ENCODE assay signal across 14 cellular contexts in genomic region chr1:42692941-42693340, GRCh38. TPM values are rescaled to one million over a fixed set of nuclear protein-coding genes. Genes with fewer than 3 reads are reported as not detected.
A peak's percentile ranks its signal among the peaks of the same experiment; 100 is the strongest.
DNase-seq lines count a peak whose midpoint lies in the region; ATAC-seq lines count a peak whose summit lies in the region.
"Had no signal": no experiment of that assay in that cellular context is flagged by ENCODE, and none has a peak within 500 bp of the region (broad histone marks: within the 10 kb centered on the region; RNA-seq: fewer than 3 reads in every experiment).

No MANE protein-coding gene starts in this region.

- peaks cover 11 to 34% of the 10 kb centered on the region in 2 donors for H3K36me3 Mint-ChIP-seq in activated T-cell treated with anti-CD3 and anti-CD28 coated beads, Interleukin-2, amount 50 U/mL, for 72 hours (ENCODE audit: insufficient read depth in 2 of 2)
- peaks cover 68% of the 10 kb centered on the region for H3K36me3 Mint-ChIP-seq in activated CD8-positive, alpha-beta T cell treated with anti-CD3 and anti-CD28 coated beads, Interleukin-2, amount 10 ng/mL, durations not matched to agents 7 days and 5 days (ENCODE audit: low read depth)
- peaks cover 47% of the 10 kb centered on the region for H3K36me3 Mint-ChIP-seq in stimulated activated memory B cell treated with anti-CD40 and anti-IgM and Interleukin-4, amounts not matched to agents 10 μg/mL and 1 μg/mL and 100 μg/mL, for 72 hours

- no peak for DNase-seq in activated T-cell treated with anti-CD3 and anti-CD28 coated beads, Interleukin-2, amount 50 U/mL, for 72 hours
- DNase-seq in activated T-cell treated with anti-CD3 and anti-CD28 coated beads for 4 hours: no peak
- DNase-seq in activated CD8-positive, alpha-beta T cell treated with anti-CD3 and anti-CD28 coated beads, Interleukin-2, amount 10 ng/mL, durations not matched to agents 7 days and 5 days: no peak
- no peak for DNase-seq in left colon
- DNase-seq in dedifferentiated amniotic fluid mesenchymal stem cell (ENCODE audit: extremely low spot score): no peak
- DNase-seq: NCI-H1105; nucleus accumbens; stimulated activated CD4-positive, alpha-beta T cell treated with anti-CD3 and anti-CD28 coated beads, Interleukin-15, amount 100 ng/mL, for 24 hours had no signal

- no peaks in the 10 kb centered on the region for H3K9me3 Mint-ChIP-seq in activated T-cell treated with anti-CD3 and anti-CD28 coated beads, Interleukin-2, amount 50 U/mL, for 72 hours
- no peaks in the 10 kb centered on the region for H3K9me3 Mint-ChIP-seq in activated CD8-positive, alpha-beta T cell treated with anti-CD3 and anti-CD28 coated beads, Interleukin-2, amount 10 ng/mL, durations not matched to agents 7 days and 5 days (ENCODE audit: insufficient read depth)
- H3K9me3 Mint-ChIP-seq in stimulated activated memory B cell treated with anti-CD40 and anti-IgM and Interleukin-4, amounts not matched to agents 10 μg/mL and 1 μg/mL and 100 μg/mL, for 72 hours: no peaks in the 10 kb centered on the region

- POLR2A ChIA-PET in activated CD8-positive, alpha-beta T cell treated with anti-CD3 and anti-CD28 coated beads, Interleukin-2, amount 10 ng/mL, durations not matched to agents 7 days and 5 days (lab: Charles Lee): interaction anchor here (2.3 kb wide), 1 partner anchor 10 kb away, joined by 16 read pairs; the partner anchor contains the start of gene YBX1

- peak overlapping the region; percentile 67 for H3K27ac Mint-ChIP-seq in activated T-cell treated with anti-CD3 and anti-CD28 coated beads, Interleukin-2, amount 50 U/mL, for 72 hours
- peak overlapping the region; percentile 11 for H3K27ac Mint-ChIP-seq in activated CD8-positive, alpha-beta T cell treated with anti-CD3 and anti-CD28 coated beads, Interleukin-2, amount 10 ng/mL, durations not matched to agents 7 days and 5 days
- peak overlapping the region; percentile 48 for H3K27ac Mint-ChIP-seq in stimulated activated memory B cell treated with anti-CD40 and anti-IgM and Interleukin-4, amounts not matched to agents 10 μg/mL and 1 μg/mL and 100 μg/mL, for 72 hours

- peak overlapping the region in 1 of 2 donors; percentile 3 for H3K4me3 Mint-ChIP-seq in activated T-cell treated with anti-CD3 and anti-CD28 coated beads, Interleukin-2, amount 50 U/mL, for 72 hours
- H3K4me3 Mint-ChIP-seq in activated CD8-positive, alpha-beta T cell treated with anti-CD3 and anti-CD28 coated beads, Interleukin-2, amount 10 ng/mL, durations not matched to agents 7 days and 5 days: no peak overlapping the region
- no peak overlapping the region for H3K4me3 Mint-ChIP-seq in stimulated activated memory B cell treated with anti-CD40 and anti-IgM and Interleukin-4, amounts not matched to agents 10 μg/mL and 1 μg/mL and 100 μg/mL, for 72 hours

- ATAC-seq in activated T-cell treated with anti-CD3 and anti-CD28 coated beads, Interleukin-2, amount 50 U/mL, for 72 hours (replicated peaks in 1 of 2): no peak
- no peak for ATAC-seq in activated CD8-positive, alpha-beta T cell treated with anti-CD3 and anti-CD28 coated beads, Interleukin-2, amount 10 ng/mL, durations not matched to agents 7 days and 5 days
- ATAC-seq in left colon: peak; percentile 70
- ATAC-seq in stimulated activated memory B cell treated with anti-CD40 and anti-IgM and Interleukin-4, amounts not matched to agents 10 μg/mL and 1 μg/mL and 100 μg/mL, for 72 hours: no peak
- ATAC-seq in GM19023 (IDR thresholded peaks at IDR 0.05; ENCODE audit: unreplicated experiment): no peak
- no peak for ATAC-seq in HG02610 (IDR thresholded peaks at IDR 0.05; ENCODE audit: unreplicated experiment)

- peaks cover 68% of the 10 kb centered on the region for H3K4me1 Mint-ChIP-seq in activated T-cell treated with anti-CD3 and anti-CD28 coated beads, Interleukin-2, amount 50 U/mL, for 72 hours (ENCODE audit: low read depth)
- H3K4me1 Mint-ChIP-seq in activated CD8-positive, alpha-beta T cell treated with anti-CD3 and anti-CD28 coated beads, Interleukin-2, amount 10 ng/mL, durations not matched to agents 7 days and 5 days (ENCODE audit: low read depth): peaks cover 50% of the 10 kb centered on the region
- peaks cover 61% of the 10 kb centered on the region for H3K4me1 Mint-ChIP-seq in stimulated activated memory B cell treated with anti-CD40 and anti-IgM and Interleukin-4, amounts not matched to agents 10 μg/mL and 1 μg/mL and 100 μg/mL, for 72 hours

- no peaks in the 10 kb centered on the region for H3K27me3 Mint-ChIP-seq in activated T-cell treated with anti-CD3 and anti-CD28 coated beads, Interleukin-2, amount 50 U/mL, for 72 hours (ENCODE audit: low read depth)
- H3K27me3 Mint-ChIP-seq in activated CD8-positive, alpha-beta T cell treated with anti-CD3 and anti-CD28 coated beads, Interleukin-2, amount 10 ng/mL, durations not matched to agents 7 days and 5 days (ENCODE audit: low read depth): no peaks in the 10 kb centered on the region
- no peaks in the 10 kb centered on the region for H3K27me3 Mint-ChIP-seq in stimulated activated memory B cell treated with anti-CD40 and anti-IgM and Interleukin-4, amounts not matched to agents 10 μg/mL and 1 μg/mL and 100 μg/mL, for 72 hours

- CTCF ChIA-PET in activated CD8-positive, alpha-beta T cell treated with anti-CD3 and anti-CD28 coated beads, Interleukin-2, amount 10 ng/mL, durations not matched to agents 7 days and 5 days (lab: Charles Lee): interaction anchor here (2.0 kb wide), 1 partner anchor 9 kb away, joined by 6 read pairs; no protein-coding TSS in a partner anchor

- intact Hi-C loops in left colon (cut with DNase I, micrococcal nuclease): no loop called here

RNA-seq across cellular contexts. Expression of gene YBX1, which starts 10.7 kb away (rescaled TPM):
- 100 to 1,000 TPM; 486 to 615 TPM for total RNA-seq in activated T-cell treated with anti-CD3 and anti-CD28 coated beads, Interleukin-2, amount 50 U/mL, for 72 hours
- total RNA-seq in activated CD8-positive, alpha-beta T cell treated with anti-CD3 and anti-CD28 coated beads, Interleukin-2, amount 10 ng/mL, durations not matched to agents 7 days and 5 days: 100 to 1,000 TPM; 733 to 791 TPM
- total RNA-seq in left colon: 100 to 1,000 TPM; 419 to 437 TPM

RNA-seq across cellular contexts. Expression of gene PPIH, which starts 34.7 kb away (rescaled TPM):
- 10 to 100 TPM; 74.2 to 89.9 TPM for total RNA-seq in activated T-cell treated with anti-CD3 and anti-CD28 coated beads, Interleukin-2, amount 50 U/mL, for 72 hours
- total RNA-seq in activated CD8-positive, alpha-beta T cell treated with anti-CD3 and anti-CD28 coated beads, Interleukin-2, amount 10 ng/mL, durations not matched to agents 7 days and 5 days: 100 to 1,000 TPM; 112 to 121 TPM
- 10 to 100 TPM; 19.1 to 28.3 TPM for total RNA-seq in left colon

RNA-seq across cellular contexts. Expression of gene CLDN19, which starts 47.1 kb away (rescaled TPM):
- total RNA-seq in activated T-cell treated with anti-CD3 and anti-CD28 coated beads, Interleukin-2, amount 50 U/mL, for 72 hours: not detected
- not detected for total RNA-seq in activated CD8-positive, alpha-beta T cell treated with anti-CD3 and anti-CD28 coated beads, Interleukin-2, amount 10 ng/mL, durations not matched to agents 7 days and 5 days
- not detected for total RNA-seq in left colon
- total RNA-seq: ascending aorta, NCI-H460, vagina had no signal

Comparison
In these comparisons a context has a peak if more than half of its experiments do, and no peak if none do; other contexts are left out.
1. H3K27ac Mint-ChIP-seq: peak in every context shown above with its lines; median percentile 67 in activated T-cell treated with anti-CD3 and anti-CD28 coated beads, Interleukin-2, amount 50 U/mL, for 72 hours; 48 in stimulated activated memory B cell treated with anti-CD40 and anti-IgM and Interleukin-4, amounts not matched to agents 10 μg/mL and 1 μg/mL and 100 μg/mL, for 72 hours; 11 in activated CD8-positive, alpha-beta T cell treated with anti-CD3 and anti-CD28 coated beads, Interleukin-2, amount 10 ng/mL, durations not matched to agents 7 days and 5 days.